ENCODE assay signal across 14 cellular contexts in the genomic region with DNA sequence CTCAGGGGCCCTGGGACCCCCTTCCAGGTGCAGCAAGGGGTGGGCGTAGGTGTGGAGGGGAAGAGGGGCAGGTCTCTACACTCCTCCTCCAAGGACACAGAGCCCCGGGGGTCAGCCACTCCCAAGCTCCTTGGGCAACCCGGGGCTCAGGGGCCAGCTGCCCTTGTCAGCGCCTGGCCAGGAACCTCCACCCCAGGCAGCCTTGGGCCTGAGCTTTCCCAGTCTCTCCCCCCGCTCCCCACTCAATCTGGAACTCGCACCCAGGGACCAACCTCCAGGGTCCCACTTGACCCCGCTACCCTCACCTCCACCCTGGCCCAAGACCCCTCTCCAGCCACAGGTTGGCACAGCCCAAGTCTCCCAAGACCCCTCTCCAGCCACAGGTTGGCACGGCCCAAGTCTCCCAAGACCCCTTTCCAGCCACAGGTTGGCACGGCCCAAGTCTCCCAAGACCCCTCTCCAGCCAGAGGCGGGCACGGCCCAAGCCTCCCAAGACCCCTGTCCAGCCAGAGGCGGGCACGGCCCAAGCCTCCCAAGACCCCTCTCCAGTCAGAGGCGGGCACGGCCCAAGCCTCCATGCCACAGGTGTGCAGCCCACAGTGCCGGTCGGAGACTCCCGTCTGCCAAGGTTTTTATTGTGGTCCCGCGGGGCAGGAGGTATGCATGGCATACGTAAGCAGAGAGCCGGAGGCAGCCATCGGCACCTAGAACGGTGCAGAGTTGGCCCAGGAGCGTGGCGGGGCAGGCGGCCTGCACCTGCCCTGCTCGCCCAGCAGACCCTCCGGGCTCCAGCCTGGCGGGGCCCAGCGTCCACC. TPM values are rescaled to one million over a fixed set of nuclear protein-coding genes. Genes with fewer than 3 reads are reported as not detected.
DNase-seq lines count a peak whose midpoint lies in the region; ATAC-seq lines count a peak whose summit lies in the region.
"Had no signal": no experiment of that assay in that cellular context is flagged by ENCODE, and none has a peak within 500 bp of the region (broad histone marks: within the 10 kb centered on the region; RNA-seq: fewer than 3 reads in every experiment).

No MANE protein-coding gene starts in this region.

- no peaks in the 10 kb centered on the region for H3K9me3 Mint-ChIP-seq in activated naive CD8-positive, alpha-beta T cell treated with anti-CD3 and anti-CD28 coated beads for 36 hours
- H3K9me3 Mint-ChIP-seq in stimulated activated naive B cell treated with anti-CD40 and anti-IgM and Interleukin-4, amounts not matched to agents 10 μg/mL and 1 μg/mL and 100 μg/mL, for 72 hours = no peaks in the 10 kb centered on the region

- H3K27ac Mint-ChIP-seq in activated naive CD8-positive, alpha-beta T cell treated with anti-CD3 and anti-CD28 coated beads for 36 hours = no peak overlapping the region
- H3K27ac Mint-ChIP-seq in stimulated activated naive B cell treated with anti-CD40 and anti-IgM and Interleukin-4, amounts not matched to agents 10 μg/mL and 1 μg/mL and 100 μg/mL, for 72 hours = no peak overlapping the region

- intact Hi-C loops in Right ventricle myocardium superior (cut with DNase I) = no loop called here
- intact Hi-C loops in cardiac septum (cut with DNase I) = no loop called here

- H3K27me3 Mint-ChIP-seq in activated naive CD8-positive, alpha-beta T cell treated with anti-CD3 and anti-CD28 coated beads for 36 hours = no peaks in the 10 kb centered on the region
- no peaks in the 10 kb centered on the region for H3K27me3 Mint-ChIP-seq in stimulated activated naive B cell treated with anti-CD40 and anti-IgM and Interleukin-4, amounts not matched to agents 10 μg/mL and 1 μg/mL and 100 μg/mL, for 72 hours

- H3K36me3 Mint-ChIP-seq in activated naive CD8-positive, alpha-beta T cell treated with anti-CD3 and anti-CD28 coated beads for 36 hours = peaks cover 7% of the 10 kb centered on the region
- peaks cover 4 to 26% of the 10 kb centered on the region in 2 donors for H3K36me3 Mint-ChIP-seq in stimulated activated naive B cell treated with anti-CD40 and anti-IgM and Interleukin-4, amounts not matched to agents 10 μg/mL and 1 μg/mL and 100 μg/mL, for 72 hours

- peaks cover 37% of the 10 kb centered on the region for H3K4me1 Mint-ChIP-seq in activated naive CD8-positive, alpha-beta T cell treated with anti-CD3 and anti-CD28 coated beads for 36 hours
- H3K4me1 Mint-ChIP-seq in stimulated activated naive B cell treated with anti-CD40 and anti-IgM and Interleukin-4, amounts not matched to agents 10 μg/mL and 1 μg/mL and 100 μg/mL, for 72 hours = peaks cover 37 to 90% of the 10 kb centered on the region in 2 donors

- peak overlapping the region; percentile 58 for H3K4me3 Mint-ChIP-seq in activated naive CD8-positive, alpha-beta T cell treated with anti-CD3 and anti-CD28 coated beads for 36 hours
- peak overlapping the region; percentile 3 to 41 for H3K4me3 Mint-ChIP-seq in stimulated activated naive B cell treated with anti-CD40 and anti-IgM and Interleukin-4, amounts not matched to agents 10 μg/mL and 1 μg/mL and 100 μg/mL, for 72 hours

- peak; percentile 39 for DNase-seq in Right ventricle myocardium superior
- DNase-seq in cardiac septum (ENCODE audit: low spot score) = no peak
- DNase-seq in activated naive CD8-positive, alpha-beta T cell treated with anti-CD3 and anti-CD28 coated beads for 36 hours = no peak
- DNase-seq in stimulated activated naive B cell treated with anti-CD40 and anti-IgM and Interleukin-4, amounts not matched to agents 10 μg/mL and 1 μg/mL and 100 μg/mL, for 72 hours = no peak
- no peak for DNase-seq in NCI-H2107 (lab: John Stamatoyannopoulos, UW)
- DNase-seq: anterior cingulate cortex; NCI-H1092; NCI-H748 treated with DMSO at 0.1 percent for 48 hours; stimulated activated CD4-positive, alpha-beta T cell treated with anti-CD3 and anti-CD28 coated beads, Interleukin-2, amount 100 ng/mL, for 24 hours; substantia nigra had no signal

- ATAC-seq in Right ventricle myocardium superior (ENCODE audit: poor library complexity) = no peak
- ATAC-seq in stimulated activated naive B cell treated with anti-CD40 and anti-IgM and Interleukin-4, amounts not matched to agents 10 μg/mL and 1 μg/mL and 100 μg/mL, for 72 hours (replicated peaks) = no peak
- no peak for ATAC-seq in GM21528 (IDR thresholded peaks at IDR 0.05; ENCODE audit: low FRiP score, unreplicated experiment)
- ATAC-seq: activated CD4-positive, CD25-positive, alpha-beta regulatory T cell treated with anti-CD3 and anti-CD28 coated beads, Interleukin-2, amount 50 U/mL, for 24 hours had no signal

RNA-seq across cellular contexts. Expression of a gene that starts 3.0 kb away (rescaled TPM):
- total RNA-seq in Right ventricle myocardium superior (2.1 TPM), cardiac septum (4.3 TPM)
- 100 to 1,000 TPM; 110 to 111 TPM for total RNA-seq in activated naive CD8-positive, alpha-beta T cell treated with anti-CD3 and anti-CD28 coated beads for 36 hours
- total RNA-seq: SJSA1 had no signal

RNA-seq across cellular contexts. Expression of a gene that starts 4.5 kb away (rescaled TPM):
- total RNA-seq in Right ventricle myocardium superior = 0.32 TPM
- total RNA-seq in cardiac septum = 0.19 TPM
- 10 to 100 TPM; 52.5 to 53.3 TPM for total RNA-seq in activated naive CD8-positive, alpha-beta T cell treated with anti-CD3 and anti-CD28 coated beads for 36 hours
- total RNA-seq: osteocyte, SJSA1 had no signal

RNA-seq across cellular contexts. Expression of a gene that starts 20.9 kb away (rescaled TPM):
- total RNA-seq in Right ventricle myocardium superior (110 TPM), cardiac septum (139 TPM)
- 10 to 100 TPM; 85.9 to 95.9 TPM for total RNA-seq in activated naive CD8-positive, alpha-beta T cell treated with anti-CD3 and anti-CD28 coated beads for 36 hours

RNA-seq across cellular contexts. Expression of a gene that starts 21.1 kb away (rescaled TPM):
- total RNA-seq in Right ventricle myocardium superior (8.6 TPM), cardiac septum (11.1 TPM)
- 10 to 100 TPM; 17.5 to 18.9 TPM for total RNA-seq in activated naive CD8-positive, alpha-beta T cell treated with anti-CD3 and anti-CD28 coated beads for 36 hours

RNA-seq across cellular contexts. Expression of a gene that starts 35.6 kb away (rescaled TPM):
- total RNA-seq in Right ventricle myocardium superior (0.51 TPM), cardiac septum (2.6 TPM)
- total RNA-seq in activated naive CD8-positive, alpha-beta T cell treated with anti-CD3 and anti-CD28 coated beads for 36 hours = 1 to 10 TPM; 2.4 to 3.8 TPM

Comparison
In these comparisons a context has a peak if more than half of its experiments do, and no peak if none do; other contexts are left out.
1. RNA of a gene that starts 3.0 kb away (total RNA-seq): 110 to 111 TPM in activated naive CD8-positive, alpha-beta T cell treated with anti-CD3 and anti-CD28 coated beads for 36 hours; 4.3 TPM in cardiac septum (single experiment) and 2.1 TPM in Right ventricle myocardium superior (single experiment); every median in the first group is over 10 times any median in the second.
2. RNA of a gene that starts 4.5 kb away (total RNA-seq): 52.5 to 53.3 TPM in activated naive CD8-positive, alpha-beta T cell treated with anti-CD3 and anti-CD28 coated beads for 36 hours; 0.32 TPM in Right ventricle myocardium superior (single experiment) and 0.19 TPM in cardiac septum (single experiment); every median in the first group is over 10 times any median in the second.